In the genomic region with DNA sequence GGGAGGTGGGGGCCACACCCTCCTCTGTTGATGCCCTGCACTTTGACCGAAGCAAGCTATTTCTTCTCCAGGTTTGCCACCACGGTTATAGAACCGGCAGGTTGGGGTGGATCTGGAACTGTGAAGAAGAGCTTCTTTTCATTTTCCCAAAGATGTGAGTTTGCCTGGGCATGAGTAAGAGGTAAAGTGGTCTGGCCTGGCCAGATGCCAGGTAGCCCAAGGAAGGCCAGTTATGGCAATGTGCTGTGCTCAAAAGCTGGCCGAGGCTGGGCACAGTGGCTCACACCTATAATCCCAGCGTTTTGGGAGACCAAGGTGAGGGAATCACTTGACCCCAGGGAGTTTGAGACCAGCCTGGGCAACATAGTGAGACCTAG, we compare ENCODE assay signal across 27 cellular contexts. TPM values are rescaled to one million over a fixed set of nuclear protein-coding genes. Genes with fewer than 3 reads are reported as not detected.
DNase-seq lines count a peak whose midpoint lies in the region; ATAC-seq and TF ChIP-seq lines count a peak whose summit lies in the region.
"Had no signal": no experiment of that assay in that cellular context is flagged by ENCODE, and none has a peak within 500 bp of the region (broad histone marks: within the 10 kb centered on the region; RNA-seq: fewer than 3 reads in every experiment).

No MANE protein-coding gene starts in this region.

- H3K4me1 ChIP-seq in breast epithelium, result peaks cover 38 to 72% of the 10 kb centered on the region in 2 donors
- peaks cover 65 to 91% of the 10 kb centered on the region in 2 donors for H3K4me1 ChIP-seq in thyroid gland

- H3K4me3 Mint-ChIP-seq in MCF 10A (ENCODE audit: unreplicated experiment) (no peak overlapping the region), neural crest cell (no peak overlapping the region)
- H3K4me3 Mint-ChIP-seq: dendritic cell treated with granulocyte-macrophage colony-stimulating factor and Interleukin-4, amounts not matched to agents 40 ng/mL and 50 ng/mL, for 4 days; IgD-negative memory B cell; memory B cell; natural killer cell treated with Interleukin-12 subunit alpha and Interleukin-12 subunit beta and Interleukin-15 and Interleukin-18, amount 100 ng/mL, for 72 hours; T-helper 17 cell had no signal

- H3K27me3 Mint-ChIP-seq in MCF 10A (ENCODE audit: insufficient read depth, unreplicated experiment) (no peaks in the 10 kb centered on the region), neural crest cell (ENCODE audit: low read depth) (no peaks in the 10 kb centered on the region)
- H3K27me3 Mint-ChIP-seq: dendritic cell treated with granulocyte-macrophage colony-stimulating factor and Interleukin-4, amounts not matched to agents 40 ng/mL and 50 ng/mL, for 4 days; IgD-negative memory B cell; memory B cell; natural killer cell treated with Interleukin-12 subunit alpha and Interleukin-12 subunit beta and Interleukin-15 and Interleukin-18, amount 100 ng/mL, for 72 hours; T-helper 17 cell had no signal

- H3K9me3 Mint-ChIP-seq in MCF 10A (ENCODE audit: unreplicated experiment) (no peaks in the 10 kb centered on the region), neural crest cell (no peaks in the 10 kb centered on the region)
- H3K9me3 Mint-ChIP-seq: dendritic cell treated with granulocyte-macrophage colony-stimulating factor and Interleukin-4, amounts not matched to agents 40 ng/mL and 50 ng/mL, for 4 days; IgD-negative memory B cell; memory B cell; natural killer cell treated with Interleukin-12 subunit alpha and Interleukin-12 subunit beta and Interleukin-15 and Interleukin-18, amount 100 ng/mL, for 72 hours had no signal

- 86 to 88% methylated on average over 4 to 5 of the region's 5 CpGs for WGBS in thyroid gland, 2 donors

- POLR2A ChIA-PET in MCF 10A (lab: Yijun Ruan, JAX), result interaction anchor here (0.6 to 1.2 kb wide), 5 partner anchors 17 to 216 kb away, joined by 3 to 4 read pairs (median 3); no protein-coding TSS in a partner anchor

- H3K9me3 ChIP-seq in breast epithelium (no peaks in the 10 kb centered on the region), thyroid gland (no peaks in the 10 kb centered on the region)
- H3K9me3 ChIP-seq: BE2C, psoas muscle, SJSA1 had no signal

- no peak for DNase-seq in breast epithelium (ENCODE audit: low spot score in 2 of 2)
- no peak for DNase-seq in MCF 10A (ENCODE audit: unreplicated experiment)
- DNase-seq in epithelial cell of esophagus (ENCODE audit: low read depth), result peak; percentile 12
- no peak for DNase-seq in neural crest cell (ENCODE audit: low read depth, low spot score)
- DNase-seq in thyroid gland, result no peak
- no peak for DNase-seq in stimulated activated CD4-positive, alpha-beta T cell treated with anti-CD3 and anti-CD28 coated beads, Interleukin-4, amount 100 ng/mL, for 24 hours
- no peak for DNase-seq in ACHN
- DNase-seq: activated CD4-positive, alpha-beta T cell treated with anti-CD3 and anti-CD28 coated beads, Interleukin-2, amount 50 U/mL, for 4 hours; activated gamma-delta T cell; BE2C; islet precursor cell; NCI-H146; NCI-H2171 treated with DMSO at 0.1 percent for 48 hours; NCI-H774; PC-3; T-helper 17 cell; WERI-Rb-1 had no signal

- H3K27ac Mint-ChIP-seq in MCF 10A (ENCODE audit: low read depth, unreplicated experiment), result no peak overlapping the region
- H3K27ac Mint-ChIP-seq in neural crest cell (ENCODE audit: unreplicated experiment), result peak overlapping the region; percentile 75
- H3K27ac Mint-ChIP-seq: dendritic cell treated with granulocyte-macrophage colony-stimulating factor and Interleukin-4, amounts not matched to agents 40 ng/mL and 50 ng/mL, for 4 days; IgD-negative memory B cell; memory B cell; natural killer cell treated with Interleukin-12 subunit alpha and Interleukin-12 subunit beta and Interleukin-15 and Interleukin-18, amount 100 ng/mL, for 72 hours; T-helper 17 cell had no signal

- no peak for TF ChIP-seq CTCF in breast epithelium (IDR thresholded peaks at IDR 0.05)
- no peak for TF ChIP-seq CTCF in MCF 10A (IDR thresholded peaks at IDR 0.05; ENCODE audit: unreplicated experiment)
- no peak for TF ChIP-seq CTCF in epithelial cell of esophagus (IDR thresholded peaks at IDR 0.05; ENCODE audit: insufficient read depth, low read depth, low read length, missing control alignments)
- no peak for TF ChIP-seq CTCF in neural crest cell (conservative IDR thresholded peaks at IDR 0.05)
- no peak for TF ChIP-seq CTCF in thyroid gland (IDR thresholded peaks at IDR 0.05)

- in situ Hi-C loops in ACHN (cut with HindIII; ENCODE audit: low pct_ligation_motif_present, low pct_unique_long_range_greater_than_20kb, low sequenced_read_pairs), result no loop called here

- H3K4me3 ChIP-seq in breast epithelium (no peak overlapping the region), epithelial cell of esophagus (ENCODE audit: low read length) (no peak overlapping the region), thyroid gland (replicated peaks in 1 of 3) (no peak overlapping the region)
- H3K4me3 ChIP-seq: psoas muscle, SJSA1, skin epidermis had no signal

- H3K27me3 ChIP-seq in breast epithelium (no peaks in the 10 kb centered on the region), thyroid gland (no peaks in the 10 kb centered on the region)
- H3K27me3 ChIP-seq: BE2C, SJSA1 had no signal

- H3K36me3 Mint-ChIP-seq in MCF 10A (ENCODE audit: insufficient read depth, unreplicated experiment) (peaks cover 19% of the 10 kb centered on the region), neural crest cell (ENCODE audit: low read depth) (no peaks in the 10 kb centered on the region)
- H3K36me3 Mint-ChIP-seq: natural killer cell treated with Interleukin-12 subunit alpha and Interleukin-12 subunit beta and Interleukin-15 and Interleukin-18, amount 100 ng/mL, for 72 hours had no signal

- TF ChIP-seq POLR2A in breast epithelium (IDR thresholded peaks at IDR 0.05), result no peak
- no peak for TF ChIP-seq POLR2A in thyroid gland (IDR thresholded peaks at IDR 0.05)

- H3K27ac ChIP-seq in breast epithelium (peak overlapping the region; percentile 92 to 94), thyroid gland (peak overlapping the region in 2 of 3 donors; percentile 52 to 90)
- H3K27ac ChIP-seq: psoas muscle, SJSA1, WERI-Rb-1 had no signal

- H3K36me3 ChIP-seq in breast epithelium (no peaks in the 10 kb centered on the region), thyroid gland (no peaks in the 10 kb centered on the region)
- H3K36me3 ChIP-seq: BE2C had no signal

- no peak for ATAC-seq in HG03045 (IDR thresholded peaks at IDR 0.05; ENCODE audit: unreplicated experiment)
- ATAC-seq: natural killer cell treated with Interleukin-12 subunit alpha and Interleukin-12 subunit beta and Interleukin-15 and Interleukin-18, amount 100 ng/mL, for 72 hours; T-helper 17 cell had no signal

- BruUV-seq in MCF 10A (replicated peaks; lab: Mats Ljungman, UMichigan), result no TSS peak

- peaks cover 25% of the 10 kb centered on the region for H3K4me1 Mint-ChIP-seq in MCF 10A (ENCODE audit: insufficient read depth, unreplicated experiment)
- H3K4me1 Mint-ChIP-seq in neural crest cell, result peaks cover 26% of the 10 kb centered on the region

- CTCF ChIA-PET in MCF 10A (lab: Yijun Ruan, JAX), result interaction anchor here (0.6 to 3.3 kb wide), 6 partner anchors 11 to 201 kb away, joined by 3 to 15 read pairs (median 6); no protein-coding TSS in a partner anchor

- intact Hi-C loops in breast epithelium (cut with DNase I; ENCODE audit: low total_unique reads), result no loop called here
- intact Hi-C loops in MCF 10A (cut with micrococcal nuclease), result no loop called here
- intact Hi-C loops in thyroid gland (cut with DNase I), result no loop called here

RNA-seq across cellular contexts. Expression of a gene that starts 18.7 kb away (rescaled TPM):
- total RNA-seq in breast epithelium, result 100 to 1,000 TPM; 101 to 122 (median 104) TPM
- 50.5 and 50.7 TPM in 2 replicates for total RNA-seq in MCF 10A (2022)
- 54.7 and 55.4 TPM in 2 replicates for total RNA-seq in neural crest cell
- 100 to 1,000 TPM; 110 to 238 (median 142) TPM for total RNA-seq in thyroid gland

RNA-seq across cellular contexts. Expression of a gene that starts 21.1 kb away (rescaled TPM):
- total RNA-seq in breast epithelium, result not detected
- not detected in 2 replicates for total RNA-seq in MCF 10A (2022)
- not detected in 2 replicates for total RNA-seq in neural crest cell
- total RNA-seq in thyroid gland, result not detected
- total RNA-seq: bronchial epithelial cell; endothelial cell of umbilical vein; natural killer cell treated with Interleukin-12 subunit alpha and Interleukin-12 subunit beta and Interleukin-15 and Interleukin-18, amount 100 ng/mL, for 72 hours; PC-3; psoas muscle; SJSA1; T-helper 17 cell had no signal

RNA-seq across cellular contexts. Expression of a gene that starts 31.3 kb away (rescaled TPM):
- 10 to 100 TPM in 2 of 3 donors, under 1 TPM in 1; 0.32 to 66.9 (median 10.2) TPM for total RNA-seq in breast epithelium
- 0.42 and 0.86 TPM in 2 replicates for total RNA-seq in MCF 10A (2022)
- 3.8 and 4.7 TPM in 2 replicates for total RNA-seq in neural crest cell
- total RNA-seq in thyroid gland, result 10 to 100 TPM in 2 of 4 donors, 1 to 10 TPM in 2; 4.6 to 11.9 (median 9.0) TPM
- total RNA-seq: endothelial cell of umbilical vein; natural killer cell treated with Interleukin-12 subunit alpha and Interleukin-12 subunit beta and Interleukin-15 and Interleukin-18, amount 100 ng/mL, for 72 hours; SJSA1; T-helper 17 cell had no signal

RNA-seq across cellular contexts. Expression of a gene that starts 46.0 kb away (rescaled TPM):
- total RNA-seq in breast epithelium, result 10 to 100 TPM; 17.4 to 20.3 (median 19.3) TPM
- total RNA-seq in MCF 10A (2022), result 5.9 and 7.6 TPM in 2 replicates
- 9.5 and 10.2 TPM in 2 replicates for total RNA-seq in neural crest cell
- total RNA-seq in thyroid gland, result 10 to 100 TPM; 33.3 to 63.8 (median 50.9) TPM
